ENCODE assay signal across 27 cellular contexts in the genomic region with DNA sequence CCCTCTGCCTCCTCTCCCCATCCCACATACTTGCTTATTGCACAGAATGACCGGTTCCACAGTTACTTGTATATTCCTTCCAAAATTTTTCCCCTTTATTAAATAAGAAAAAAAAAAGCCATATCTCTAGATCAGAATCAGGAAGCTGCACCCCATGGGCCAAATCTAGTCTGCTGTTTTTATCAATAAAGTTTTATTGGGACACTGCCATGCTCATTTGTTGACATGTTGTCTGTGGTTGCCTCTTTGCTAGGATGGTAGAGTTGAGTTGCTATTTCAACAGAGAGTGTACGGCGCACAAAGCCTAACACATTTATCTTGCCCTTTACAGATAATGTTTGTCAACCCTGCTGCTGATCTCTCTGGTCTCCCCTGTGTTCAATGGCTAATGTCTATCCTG. TPM values are rescaled to one million over a fixed set of nuclear protein-coding genes. Genes with fewer than 3 reads are reported as not detected.
"Had no signal": no experiment of that assay in that cellular context is flagged by ENCODE, and none has a peak within 500 bp of the region (broad histone marks: within the 10 kb centered on the region; RNA-seq: fewer than 3 reads in every experiment).

No MANE protein-coding gene starts in this region.

- DNase-seq: colonic mucosa; cortex of kidney; dermis blood vessel endothelial cell; dorsolateral prefrontal cortex; effector CD4-positive, alpha-beta T cell; effector CD8-positive, alpha-beta T cell; effector memory CD4-positive, alpha-beta T cell; effector memory CD8-positive, alpha-beta T cell; endodermal cell; erythroblast; esophagus squamous epithelium; foreskin fibroblast; foreskin keratinocyte; foreskin melanocyte; gastrocnemius medialis; glutamatergic neuron; head of caudate nucleus; heart left ventricle; heart right ventricle had no signal

- FAIRE-seq: colon, endometrium, endothelial cell of umbilical vein, frontal cortex had no signal

- H3K9me3 ChIP-seq: colonic mucosa, esophagus muscularis mucosa, esophagus squamous epithelium, gastrocnemius medialis, gastroesophageal sphincter had no signal

- ATAC-seq: effector memory CD8-positive, alpha-beta T cell; esophagus mucosa; foreskin keratinocyte; gastrocnemius medialis; gastroesophageal sphincter; heart left ventricle; heart right ventricle had no signal

- H3K27me3 ChIP-seq: colonic mucosa, esophagus muscularis mucosa, esophagus squamous epithelium, foreskin keratinocyte, gastrocnemius medialis had no signal

- H3K4me1 ChIP-seq: colonic mucosa, esophagus muscularis mucosa, esophagus squamous epithelium, foreskin keratinocyte, gastrocnemius medialis, gastroesophageal sphincter, heart left ventricle, heart right ventricle had no signal

- H3K36me3 ChIP-seq: colonic mucosa, esophagus muscularis mucosa, esophagus squamous epithelium, gastrocnemius medialis, gastroesophageal sphincter, heart left ventricle, heart right ventricle had no signal

- H3K4me3 ChIP-seq: colonic mucosa, dorsolateral prefrontal cortex, esophagus muscularis mucosa, esophagus squamous epithelium, gastrocnemius medialis, gastroesophageal sphincter, heart left ventricle, heart right ventricle had no signal

- H3K27ac ChIP-seq: colonic mucosa, dorsolateral prefrontal cortex, epithelial cell of prostate, esophagus muscularis mucosa, esophagus squamous epithelium, foreskin keratinocyte, gastrocnemius medialis, gastroesophageal sphincter, heart left ventricle, heart right ventricle had no signal

RNA-seq across cellular contexts. Expression of gene PIEZO2, which starts 15.8 kb away (rescaled TPM):
- total RNA-seq: foreskin keratinocyte had no signal
- polyA plus RNA-seq: foreskin keratinocyte had no signal
